In the genomic region with DNA sequence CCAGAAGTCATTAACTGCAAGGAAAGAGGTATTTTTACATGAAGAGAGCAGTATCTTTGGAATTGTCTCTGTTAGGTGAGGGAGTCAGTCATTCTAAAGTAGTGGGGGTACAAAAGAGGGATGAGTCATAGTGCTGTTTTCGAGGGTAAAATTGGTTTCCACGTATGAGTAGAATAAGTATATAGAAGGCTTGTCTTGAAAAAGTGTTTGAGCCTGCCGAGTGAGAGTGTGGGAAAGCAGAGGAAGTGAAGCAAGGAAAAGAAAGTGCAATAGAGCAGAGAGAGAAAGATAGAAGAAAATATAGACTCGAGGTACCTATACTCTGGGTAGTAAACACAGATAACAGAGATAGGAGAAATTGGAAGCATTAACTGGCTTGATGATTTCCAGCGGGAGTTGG, we compare ENCODE assay signal across 11 cellular contexts.
DNase-seq lines count a peak whose midpoint lies in the region; ATAC-seq and TF ChIP-seq lines count a peak whose summit lies in the region.
"Had no signal": no experiment of that assay in that cellular context is flagged by ENCODE, and none has a peak within 500 bp of the region (broad histone marks: within the 10 kb centered on the region; RNA-seq: fewer than 3 reads in every experiment).

No MANE protein-coding gene starts in this region.

- no peaks in the 10 kb centered on the region for H3K4me1 ChIP-seq in esophagus squamous epithelium

- H3K27ac ChIP-seq in esophagus squamous epithelium, result no peak overlapping the region

- ATAC-seq in GM18499 (IDR thresholded peaks at IDR 0.05; ENCODE audit: insufficient read depth, unreplicated experiment) (peak; percentile 99), GM19463 (IDR thresholded peaks at IDR 0.05; ENCODE audit: unreplicated experiment) (peak; percentile 91), HG02763 (IDR thresholded peaks at IDR 0.05; ENCODE audit: unreplicated experiment) (peak; percentile 83), HG03354 (IDR thresholded peaks at IDR 0.05; ENCODE audit: poor library complexity, severe bottlenecking, unreplicated experiment) (peak; percentile 81), GM21737 (IDR thresholded peaks at IDR 0.05; ENCODE audit: unreplicated experiment) (no peak)
- ATAC-seq: activated CD8-positive, alpha-beta memory T cell treated with anti-CD3 and anti-CD28 coated beads, Interleukin-2, amount 10 ng/mL, durations not matched to agents 7 days and 5 days had no signal

- intact Hi-C loops in esophagus squamous epithelium (cut with DNase I) (no loop called here), posterior cingulate gyrus (cut with DNase I) (no loop called here)

- no peak for TF ChIP-seq CTCF in esophagus squamous epithelium (IDR thresholded peaks at IDR 0.05)

- H3K36me3 ChIP-seq in esophagus squamous epithelium, result no peaks in the 10 kb centered on the region

- no peaks in the 10 kb centered on the region for H3K27me3 ChIP-seq in esophagus squamous epithelium

- WGBS in esophagus squamous epithelium, 2 donors, result 60 to 61% methylated on average over 5 of the region's 5 CpGs

- no peak for TF ChIP-seq POLR2A in esophagus squamous epithelium (IDR thresholded peaks at IDR 0.05)

- H3K4me3 ChIP-seq in esophagus squamous epithelium, result no peak overlapping the region

- no peaks in the 10 kb centered on the region for H3K9me3 ChIP-seq in esophagus squamous epithelium

- no peak for DNase-seq in esophagus squamous epithelium (lab: John Stamatoyannopoulos, UW)
- DNase-seq in posterior cingulate gyrus, result no peak
- DNase-seq in COR-L47 (lab: John Stamatoyannopoulos, UW), result no peak
- DNase-seq: activated CD8-positive, alpha-beta memory T cell treated with anti-CD3 and anti-CD28 coated beads, Interleukin-2, amount 10 ng/mL, durations not matched to agents 7 days and 5 days; activated naive CD4-positive, alpha-beta T cell treated with anti-CD3 and anti-CD28 coated beads, Interleukin-2, amount 50 U/mL, for 16 hours; stimulated activated CD4-positive, alpha-beta T cell treated with anti-CD3 and anti-CD28 coated beads, Interleukin-2, amount 100 ng/mL, for 24 hours had no signal
